Comparison of ENCODE assay signal across 7 cellular contexts in genomic region chr9:129962889-129963703, GRCh38.
DNase-seq lines count a peak whose midpoint lies in the region; ATAC-seq, FAIRE-seq and TF ChIP-seq lines count a peak whose summit lies in the region.

No MANE protein-coding gene starts in this region.

- peak overlapping the region; percentile 99 for H3K27ac Mint-ChIP-seq in T-helper 17 cell

- no peaks in the 10 kb centered on the region for H3K27me3 ChIP-seq in brain microvascular endothelial cell (replicated peaks)

- peak overlapping the region; percentile 55 for H3K4me3 ChIP-seq in brain microvascular endothelial cell (ENCODE audit: low read depth, low read length)

- FAIRE-seq in GM19239 (lab: Jason Lieb, UNC): peak; percentile 94

- peak; percentile 57 for DNase-seq in GM19239 (ENCODE audit: insufficient read length, low spot score)
- peak; percentile 44 to 65 (median 58) for DNase-seq in T-helper 17 cell
- peak; percentile 59 for DNase-seq in brain microvascular endothelial cell
- peak; percentile 71 for DNase-seq in iris pigment epithelial cell (ENCODE audit: low read depth)
- DNase-seq in stimulated activated CD4-positive, alpha-beta T cell treated with anti-CD3 and anti-CD28 coated beads, Interleukin-1b, Interleukin-23, amount 100 ng/mL, for 48 hours: peak; percentile 78
- DNase-seq in COLO668 (lab: John Stamatoyannopoulos, UW; ENCODE audit: unreplicated experiment): no peak

- ATAC-seq in HG03280 (IDR thresholded peaks at IDR 0.05; ENCODE audit: unreplicated experiment) (peak; percentile 79), T-helper 17 cell (peak; percentile 94)

- H3K36me3 ChIP-seq in brain microvascular endothelial cell (replicated peaks): no peaks in the 10 kb centered on the region

- H3K36me3 Mint-ChIP-seq in T-helper 17 cell (ENCODE audit: low read depth): peaks cover 18% of the 10 kb centered on the region

- no peaks in the 10 kb centered on the region for H3K27me3 Mint-ChIP-seq in T-helper 17 cell

- H3K4me3 Mint-ChIP-seq in T-helper 17 cell: peak overlapping the region; percentile 86

- in situ Hi-C loops in brain microvascular endothelial cell (cut with HindIII; ENCODE audit: low pct_ligation_motif_present, low sequenced_read_pairs): no loop called here

- TF ChIP-seq CTCF in brain microvascular endothelial cell (IDR thresholded peaks at IDR 0.05; ENCODE audit: low read depth, low read length, missing control alignments): no peak

- H3K9me3 ChIP-seq in T-helper 17 cell (ENCODE audit: control insufficient read depth, low read length, poor library complexity, severe bottlenecking): no peaks in the 10 kb centered on the region

- H3K27ac ChIP-seq in brain microvascular endothelial cell: peak overlapping the region; percentile 86

- peaks cover 53% of the 10 kb centered on the region for H3K4me1 Mint-ChIP-seq in T-helper 17 cell
